16 cellular contexts compared by ENCODE assay signal in genomic region chr9:132806723-132807421, GRCh38.
DNase-seq lines count a peak whose midpoint lies in the region; ATAC-seq, FAIRE-seq and TF ChIP-seq lines count a peak whose summit lies in the region.
"Had no signal": no experiment of that assay in that cellular context is flagged by ENCODE, and none has a peak within 500 bp of the region (broad histone marks: within the 10 kb centered on the region; RNA-seq: fewer than 3 reads in every experiment).

No MANE protein-coding gene starts in this region.

- peaks cover 59% of the 10 kb centered on the region for H3K4me1 ChIP-seq in BLaER1
- H3K4me1 ChIP-seq in HEK293 (ENCODE audit: control insufficient read depth, insufficient read depth, low read length), result no peaks in the 10 kb centered on the region
- peaks cover 2 to 15% (median 6%) of the 10 kb centered on the region in 4 experiments; a peak in 6 of 7 replicates for H3K4me1 ChIP-seq in H1 (replicated peaks in 1 of 4; ENCODE audit: control insufficient read depth in 3 of 4, insufficient read depth in 4 of 4, low read length in 3 of 4)
- H3K4me1 ChIP-seq in lower lobe of right lung, result no peaks in the 10 kb centered on the region
- H3K4me1 ChIP-seq: gastrocnemius medialis had no signal

- no peaks in the 10 kb centered on the region for H3K79me1 ChIP-seq in H1 (ENCODE audit: low read depth, low read length)

- no peak for TF ChIP-seq POLR2A in H1 (IDR thresholded peaks at IDR 0.05; ENCODE audit: control extremely low read depth in 1 of 2, low read depth in 2 of 2, low read length in 2 of 2)

- intact Hi-C loops in lower lobe of right lung (cut with DNase I), result loop anchor here (10.0 kb wide), 1 partner anchor 302 kb away; no protein-coding TSS in a partner anchor

- POLR2A ChIA-PET in HEK293 (lab: Yijun Ruan, JAX) (interaction anchor here (1.4 kb wide), 1 partner anchor 137 kb away, joined by 4 read pairs; the partner anchor contains the start of gene DDX31), H1 (lab: Charles Lee; ENCODE audit: partially characterized antibody) (interaction anchor here (0.7 to 1.6 kb wide), 6 partner anchors 26 to 155 kb away, joined by 3 to 5 read pairs (median 3); partner anchors contain the start of gene DDX31)

- H3K9me3 ChIP-seq in BLaER1, result no peaks in the 10 kb centered on the region
- no peaks in the 10 kb centered on the region for H3K9me3 ChIP-seq in HEK293 (ENCODE audit: control insufficient read depth, insufficient read depth, low read depth, low read length)
- H3K9me3 ChIP-seq in H1 (ENCODE audit: insufficient read depth in 2 of 2, low read depth in 1 of 2, low read length in 1 of 2), result no peaks in the 10 kb centered on the region
- H3K9me3 ChIP-seq in lower lobe of right lung, result no peaks in the 10 kb centered on the region
- H3K9me3 ChIP-seq: gastrocnemius medialis, thoracic aorta had no signal

- H3K79me2 ChIP-seq in H1 (ENCODE audit: control insufficient read depth in 1 of 2, insufficient read depth in 2 of 2, low read length in 2 of 2), result no peaks in the 10 kb centered on the region

- CTCF ChIA-PET in HEK293 (lab: Yijun Ruan, JAX) (interaction anchor here (0.5 to 1.7 kb wide), 4 partner anchors 54 to 300 kb away, joined by 3 to 5 read pairs (median 4); no protein-coding TSS in a partner anchor), H1 (lab: Charles Lee; ENCODE audit: partially characterized antibody) (interaction anchor here (0.6 to 6.3 kb wide), 14 partner anchors 10 to 218 kb away, joined by 3 to 52 read pairs (median 4); partner anchors contain the start of genes AK8, GTF3C4 and SPACA9)

- H4K5ac ChIP-seq in H1 (ENCODE audit: insufficient read length, low read depth, low read length), result no peak overlapping the region

- H3K23me2 ChIP-seq in H1 (ENCODE audit: low read depth, low read length), result no peaks in the 10 kb centered on the region

- H2AFZ ChIP-seq in H1 (ENCODE audit: low read length), result no peak overlapping the region

- no peak overlapping the region for H2BK120ac ChIP-seq in H1 (replicated peaks; ENCODE audit: low read depth, low read length)

- peak overlapping the region; percentile 70 for H3K14ac ChIP-seq in H1 (ENCODE audit: insufficient read length)

- no peak overlapping the region for H3K23ac ChIP-seq in H1 (ENCODE audit: insufficient read length)

- peak; percentile 68 for FAIRE-seq in H1 (lab: Jason Lieb, UNC)

- no peak overlapping the region for H4K91ac ChIP-seq in H1 (replicated peaks; ENCODE audit: insufficient read length, low read length)

- no peak overlapping the region for H3K56ac ChIP-seq in H1 (replicated peaks; ENCODE audit: insufficient read length, low read depth, low read length)

- DNase-seq in H1 (ENCODE audit: low read depth in 1 of 2, low spot score in 2 of 2), result peak; percentile 47 to 56
- DNase-seq in lower lobe of right lung, result no peak
- DNase-seq in NCI-H1694 treated with DMSO at 0.1 percent for 48 hours (lab: John Stamatoyannopoulos, UW), result no peak
- DNase-seq in NCI-H187 treated with DMSO at 0.1 percent for 48 hours (lab: John Stamatoyannopoulos, UW), result no peak
- DNase-seq: activated CD8-positive, alpha-beta T cell treated with anti-CD3 and anti-CD28 coated beads, Interleukin-2, amount 10 ng/mL, durations not matched to agents 7 days and 5 days; activated effector memory CD4-positive, alpha-beta T cell treated with Interleukin-2 at 50 U/mL for 16 hours; anterior cingulate cortex; gastrocnemius medialis; left cardiac atrium; NCI-H2029 treated with DMSO at 0.1 percent for 48 hours; stimulated activated CD8-positive, alpha-beta memory T cell treated with anti-CD3 and anti-CD28 coated beads, Interleukin-4, amount 100 ng/mL, for 48 hours had no signal

- no peak overlapping the region for H2BK15ac ChIP-seq in H1 (ENCODE audit: low read length)

- H2BK5ac ChIP-seq in H1 (ENCODE audit: low read depth, low read length), result peak overlapping the region; percentile 30; the same call in 1 of the 2 replicates

- TF ChIP-seq CTCF in HEK293 (tag by site-specific recombination; IDR thresholded peaks at IDR 0.05) (no peak), H1 (IDR thresholded peaks at IDR 0.05; ENCODE audit: control extremely low read depth in 1 of 3, insufficient read depth in 1 of 3, low read depth in 1 of 3, low read length in 3 of 3) (no peak), lower lobe of right lung (IDR thresholded peaks at IDR 0.05) (no peak)

- no peak for TF ChIP-seq RAD21 in H1 (IDR thresholded peaks at IDR 0.05 in 1 of 2, conservative IDR thresholded peaks at IDR 0.05 in 1 of 2; ENCODE audit: low read depth in 2 of 2, low read length in 2 of 2)

- peak overlapping the region; percentile 25; the same call in 1 of the 2 replicates for H2BK20ac ChIP-seq in H1 (ENCODE audit: low read length)

- TF ChIP-seq EP300 in H1 (IDR thresholded peaks at IDR 0.05; ENCODE audit: borderline replicate concordance in 1 of 2, low read depth in 2 of 2, low read length in 2 of 2), result no peak

- H3K18ac ChIP-seq in H1 (ENCODE audit: extremely low read depth, low read length), result 0 out of 2 replicates have a peak overlapping the region, but pooled peaks have one; percentile 20

- WGBS in H1 (ENCODE audit: extremely low coverage in 1 of 2, insufficient coverage in 1 of 2, insufficient read length in 1 of 2, insufficient replicate concordance in 2 of 2, low coverage in 1 of 2, low lambda C conversion rate in 2 of 2, missing lambda C conversion rate in 1 of 2), 2 experiments, result 58% methylated on average over 13 of the region's 13 CpGs; no CpG with 5 or more reads in 1 of the 2 experiments

- H3K4me3 ChIP-seq in BLaER1 (no peak overlapping the region), HEK293 (ENCODE audit: low read depth, low read length) (no peak overlapping the region), H1 (ENCODE audit: extremely low read depth in 1 of 4, insufficient read depth in 2 of 4, low read depth in 3 of 4, low read length in 4 of 4) (no peak overlapping the region), lower lobe of right lung (no peak overlapping the region)
- H3K4me3 ChIP-seq: gastrocnemius medialis, thoracic aorta had no signal

- H2AK5ac ChIP-seq in H1 (ENCODE audit: low read depth, low read length), result no peak overlapping the region

- H3K36me3 ChIP-seq in BLaER1, result no peaks in the 10 kb centered on the region
- no peaks in the 10 kb centered on the region for H3K36me3 ChIP-seq in HEK293 (ENCODE audit: control insufficient read depth in 2 of 2, insufficient read depth in 1 of 2, low read length in 2 of 2)
- H3K36me3 ChIP-seq in H1 (ENCODE audit: control insufficient read depth in 2 of 4, insufficient read depth in 4 of 4, low read length in 3 of 4), result no peaks in the 10 kb centered on the region
- H3K36me3 ChIP-seq in lower lobe of right lung, result no peaks in the 10 kb centered on the region
- H3K36me3 ChIP-seq: gastrocnemius medialis, thoracic aorta had no signal

- H4K20me1 ChIP-seq in BLaER1 (no peaks in the 10 kb centered on the region), H1 (replicated peaks in 1 of 2; ENCODE audit: control insufficient read depth in 1 of 2, insufficient read depth in 2 of 2, low read length in 2 of 2) (peaks cover 0 to 1% of the 10 kb centered on the region in 2 experiments)

- no peak overlapping the region for H3K4ac ChIP-seq in H1 (replicated peaks; ENCODE audit: insufficient read length, low read depth, low read length)

- H3K9ac ChIP-seq in BLaER1, result no peak overlapping the region
- peak overlapping the region in 1 of 4 experiments; percentile 40; a peak in 1 of 7 replicates for H3K9ac ChIP-seq in H1 (replicated peaks in 1 of 4; ENCODE audit: extremely low read depth in 1 of 4, low read depth in 3 of 4, low read length in 3 of 4)

- no peak overlapping the region for H3K27ac ChIP-seq in BLaER1
- no peak overlapping the region for H3K27ac ChIP-seq in HEK293 (ENCODE audit: extremely low read depth, low read depth, low read length)
- H3K27ac ChIP-seq in H1 (ENCODE audit: low read depth, low read length), result no peak overlapping the region
- no peak overlapping the region for H3K27ac ChIP-seq in lower lobe of right lung
- H3K27ac ChIP-seq: gastrocnemius medialis, thoracic aorta had no signal

- peak overlapping the region; percentile 18; the same call in 1 of the 2 replicates for H2BK12ac ChIP-seq in H1 (ENCODE audit: low read depth, low read length)

- H3K4me2 ChIP-seq in BLaER1 (peak overlapping the region; percentile 92; the same call in 1 of the 2 replicates), H1 (ENCODE audit: insufficient read depth in 1 of 2, low read depth in 2 of 2, low read length in 2 of 2) (peak overlapping the region; percentile 49 to 50)

- H4K8ac ChIP-seq in H1 (ENCODE audit: extremely low read depth, insufficient read depth, low read length), result peak overlapping the region; percentile 53

- no peaks in the 10 kb centered on the region for H3K27me3 ChIP-seq in BLaER1
- H3K27me3 ChIP-seq in H1 (replicated peaks in 1 of 4; ENCODE audit: control insufficient read depth in 3 of 4, extremely low read depth in 1 of 4, insufficient read depth in 3 of 4, low read length in 3 of 4), result no peaks in the 10 kb centered on the region
- no peaks in the 10 kb centered on the region for H3K27me3 ChIP-seq in lower lobe of right lung (ENCODE audit: low read depth)

- ATAC-seq in lower lobe of right lung (peak; percentile 31 to 62), GM18519 (IDR thresholded peaks at IDR 0.05; ENCODE audit: low FRiP score, unreplicated experiment) (no peak), GM18498 (IDR thresholded peaks at IDR 0.05; ENCODE audit: unreplicated experiment) (no peak)
- ATAC-seq: activated CD8-positive, alpha-beta T cell treated with anti-CD3 and anti-CD28 coated beads, Interleukin-2, amount 10 ng/mL, durations not matched to agents 7 days and 5 days; gastrocnemius medialis; left cardiac atrium had no signal

TF ChIP-seq in HEK293, 187 proteins besides CTCF, POLR2A, EP300 and RAD21:
- TF ChIP-seq SP3 (tag by site-specific recombination; IDR thresholded peaks at IDR 0.05) (no peak), ZNF146 (tag by site-specific recombination; IDR thresholded peaks at IDR 0.05) (no peak), ZNF76 (tag by site-specific recombination; IDR thresholded peaks at IDR 0.05; ENCODE audit: borderline replicate concordance, low read depth) (no peak), PRDM1 (tag by site-specific recombination; IDR thresholded peaks at IDR 0.05) (peak; percentile 38; the same call in 1 of the 2 replicates)

TF ChIP-seq in H1, 55 proteins besides CTCF, POLR2A, EP300 and RAD21 (continues in another document):
- TF ChIP-seq HDAC2 (IDR thresholded peaks at IDR 0.05; ENCODE audit: borderline replicate concordance in 1 of 2, low read depth in 2 of 2, low read length in 2 of 2) (0 out of 4 replicates have a peak, but pooled peaks of 1 of the 2 experiments have one; percentile 40), SIN3A (conservative IDR thresholded peaks at IDR 0.05 in 1 of 2, IDR thresholded peaks at IDR 0.05 in 1 of 2; ENCODE audit: low read depth in 1 of 2, low read length in 2 of 2) (peak; percentile 32 to 64; a peak in 1 of 4 replicates), TEAD4 (IDR thresholded peaks at IDR 0.05; ENCODE audit: low read depth, low read length) (peak; percentile 98), TCF12 (IDR thresholded peaks at IDR 0.05; ENCODE audit: low read depth, low read length) (0 out of 2 replicates have a peak, but pooled peaks have one; percentile 19), TBP (IDR thresholded peaks at IDR 0.05; ENCODE audit: low read depth, low read length) (0 out of 2 replicates have a peak, but pooled peaks have one; percentile 9), SP1 (IDR thresholded peaks at IDR 0.05; ENCODE audit: low read depth, low read length) (0 out of 2 replicates have a peak, but pooled peaks have one; percentile 56)

Comparison
In these comparisons a context has a peak if more than half of its experiments do, and no peak if none do; other contexts are left out.
1. DNase-seq: peak in H1 (2 of 2); none in lower lobe of right lung (single experiment), NCI-H1694 treated with DMSO at 0.1 percent for 48 hours (single experiment) and NCI-H187 treated with DMSO at 0.1 percent for 48 hours (single experiment).
2. ATAC-seq: peak in lower lobe of right lung (2 of 2); none in GM18519 (single experiment) and GM18498 (single experiment).